In genomic region chr3:197926418-197926817, GRCh38 we compare ENCODE assay signal across 13 cellular contexts. TPM values are rescaled to one million over a fixed set of nuclear protein-coding genes. Genes with fewer than 3 reads are reported as not detected.
A peak's percentile ranks its signal among the peaks of the same experiment; 100 is the strongest.
DNase-seq lines count a peak whose midpoint lies in the region; ATAC-seq and TF ChIP-seq lines count a peak whose summit lies in the region.
"Had no signal": no experiment of that assay in that cellular context is flagged by ENCODE, and none has a peak within 500 bp of the region (broad histone marks: within the 10 kb centered on the region; RNA-seq: fewer than 3 reads in every experiment).

No MANE protein-coding gene starts in this region.

- no peak overlapping the region for H2AFZ ChIP-seq in KMS-11 (ENCODE audit: low read depth)
- no peak overlapping the region for H2AFZ ChIP-seq in neuronal stem cell (ENCODE audit: low read length)

- peak; percentile 38 for DNase-seq in activated CD4-positive, alpha-beta T cell treated with anti-CD3 and anti-CD28 coated beads for 48 hours
- no peak for DNase-seq in activated CD4-positive, alpha-beta T cell treated with anti-CD3 and anti-CD28 coated beads, Interleukin-2, amount 50 U/mL, for 1 hour
- DNase-seq in cardiac fibroblast (ENCODE audit: low read depth in 2 of 2) (no peak), neuronal stem cell (ENCODE audit: low spot score) (no peak), NCI-H1694 (lab: John Stamatoyannopoulos, UW) (no peak)
- DNase-seq: GOT3; left cardiac atrium; NCI-H1092; NCI-H748 treated with DMSO at 0.1 percent for 48 hours; stimulated activated CD4-positive, alpha-beta T cell treated with anti-CD3 and anti-CD28 coated beads, Interleukin-1b, Interleukin-23, amount 100 ng/mL, for 48 hours had no signal

- H3K9me3 ChIP-seq in neuronal stem cell (replicated peaks in 1 of 2; ENCODE audit: control insufficient read depth in 2 of 2, insufficient read depth in 1 of 2, low read depth in 1 of 2, low read length in 2 of 2): no peaks in the 10 kb centered on the region

- H4K91ac ChIP-seq in neuronal stem cell (ENCODE audit: low read depth, low read length, poor library complexity): no peak overlapping the region

- H3K4ac ChIP-seq in neuronal stem cell (ENCODE audit: low read length): no peak overlapping the region

- H3K9ac ChIP-seq in KMS-11 (no peak overlapping the region), neuronal stem cell (ENCODE audit: low read depth, low read length, poor library complexity) (no peak overlapping the region)

- H2BK5ac ChIP-seq in neuronal stem cell (ENCODE audit: low read length): no peak overlapping the region

- H3K23ac ChIP-seq in neuronal stem cell (ENCODE audit: low read depth, low read length, poor library complexity): peak overlapping the region; percentile 55

- ATAC-seq in GM21381 (IDR thresholded peaks at IDR 0.05; ENCODE audit: unreplicated experiment): no peak
- ATAC-seq in GM21423 (IDR thresholded peaks at IDR 0.05; ENCODE audit: unreplicated experiment): no peak
- ATAC-seq: left cardiac atrium had no signal

- H3K27ac ChIP-seq in KMS-11: no peak overlapping the region
- H3K27ac ChIP-seq in neuronal stem cell (replicated peaks; ENCODE audit: low read length): no peak overlapping the region

- H3K4me3 ChIP-seq in KMS-11 (IDR thresholded peaks at IDR 0.05; ENCODE audit: insufficient read depth, low read depth, low read length) (no peak overlapping the region), cardiac fibroblast (replicated peaks in 1 of 2; ENCODE audit: low read depth in 2 of 2, low read length in 2 of 2) (no peak overlapping the region), neuronal stem cell (ENCODE audit: low read length in 2 of 2) (no peak overlapping the region)

- no peaks in the 10 kb centered on the region for H3K79me2 ChIP-seq in KMS-11 (ENCODE audit: insufficient read depth, low read depth)

- H3K14ac ChIP-seq in neuronal stem cell (ENCODE audit: low read length): no peak overlapping the region

- peaks cover 4% of the 10 kb centered on the region; the same call in 1 of the 2 replicates for H3K27me3 ChIP-seq in KMS-11 (ENCODE audit: insufficient read depth, low read depth)
- no peaks in the 10 kb centered on the region for H3K27me3 ChIP-seq in neuronal stem cell (ENCODE audit: control insufficient read depth in 3 of 3, insufficient read depth in 3 of 3, low read depth in 1 of 3, low read length in 3 of 3)

- no peak overlapping the region for H2BK120ac ChIP-seq in neuronal stem cell (ENCODE audit: low read depth, low read length)

- no CpG with 5 or more reads among the region's 7 CpGs for WGBS in neuronal stem cell (ENCODE audit: extremely low coverage in 2 of 2, insufficient read length in 2 of 2, insufficient replicate concordance in 1 of 2), 2 donors

- H4K20me1 ChIP-seq in KMS-11 (ENCODE audit: insufficient read depth): no peaks in the 10 kb centered on the region

- H3K4me1 ChIP-seq in KMS-11 (ENCODE audit: low read depth, poor library complexity, severe bottlenecking): peaks cover 11% of the 10 kb centered on the region
- no peaks in the 10 kb centered on the region for H3K4me1 ChIP-seq in neuronal stem cell (ENCODE audit: control insufficient read depth in 2 of 2, insufficient read depth in 1 of 2, low read depth in 1 of 2, low read length in 2 of 2)

- H3K18ac ChIP-seq in neuronal stem cell (ENCODE audit: low read length): no peak overlapping the region

- no peaks in the 10 kb centered on the region for H3K79me1 ChIP-seq in neuronal stem cell (ENCODE audit: low read depth, low read length)

- H4K8ac ChIP-seq in neuronal stem cell (ENCODE audit: low read depth, low read length): no peak overlapping the region

- no peak overlapping the region for H2BK12ac ChIP-seq in neuronal stem cell (ENCODE audit: low read length)

- no peak overlapping the region for H2BK15ac ChIP-seq in neuronal stem cell (ENCODE audit: low read length)

- no peak overlapping the region for H2AK5ac ChIP-seq in neuronal stem cell (ENCODE audit: low read depth, low read length)

- H3K36me3 ChIP-seq in KMS-11 (ENCODE audit: insufficient read depth): no peaks in the 10 kb centered on the region
- peaks cover 0 to 6% of the 10 kb centered on the region in 2 donors for H3K36me3 ChIP-seq in neuronal stem cell (replicated peaks in 1 of 2; ENCODE audit: control insufficient read depth in 2 of 2, insufficient read depth in 2 of 2, low read length in 2 of 2)

- H3K4me2 ChIP-seq in KMS-11 (no peak overlapping the region), neuronal stem cell (ENCODE audit: insufficient read depth, low read length, poor library complexity, severe bottlenecking) (no peak overlapping the region)

- peak; percentile 31; the same call in 1 of the 2 replicates for TF ChIP-seq CTCF in KMS-11 (conservative IDR thresholded peaks at IDR 0.05; ENCODE audit: low read depth, low read length)
- peak; percentile 9 for TF ChIP-seq CTCF in cardiac fibroblast (IDR thresholded peaks at IDR 0.05; ENCODE audit: low read depth, low read length)

RNA-seq across cellular contexts. Expression of gene RPL35A, which starts 23.6 kb away (rescaled TPM):
- polyA plus RNA-seq in neuronal stem cell (2013, experiment 1 of 2): 4,075 TPM
- polyA plus RNA-seq in neuronal stem cell (2013, experiment 2 of 2): 4,118 TPM

RNA-seq across cellular contexts. Expression of gene LMLN, which starts 33.6 kb away (rescaled TPM):
- 3.9 TPM for polyA plus RNA-seq in neuronal stem cell (2013, experiment 1 of 2)
- polyA plus RNA-seq in neuronal stem cell (2013, experiment 2 of 2): 4.3 TPM
